In the genomic region with DNA sequence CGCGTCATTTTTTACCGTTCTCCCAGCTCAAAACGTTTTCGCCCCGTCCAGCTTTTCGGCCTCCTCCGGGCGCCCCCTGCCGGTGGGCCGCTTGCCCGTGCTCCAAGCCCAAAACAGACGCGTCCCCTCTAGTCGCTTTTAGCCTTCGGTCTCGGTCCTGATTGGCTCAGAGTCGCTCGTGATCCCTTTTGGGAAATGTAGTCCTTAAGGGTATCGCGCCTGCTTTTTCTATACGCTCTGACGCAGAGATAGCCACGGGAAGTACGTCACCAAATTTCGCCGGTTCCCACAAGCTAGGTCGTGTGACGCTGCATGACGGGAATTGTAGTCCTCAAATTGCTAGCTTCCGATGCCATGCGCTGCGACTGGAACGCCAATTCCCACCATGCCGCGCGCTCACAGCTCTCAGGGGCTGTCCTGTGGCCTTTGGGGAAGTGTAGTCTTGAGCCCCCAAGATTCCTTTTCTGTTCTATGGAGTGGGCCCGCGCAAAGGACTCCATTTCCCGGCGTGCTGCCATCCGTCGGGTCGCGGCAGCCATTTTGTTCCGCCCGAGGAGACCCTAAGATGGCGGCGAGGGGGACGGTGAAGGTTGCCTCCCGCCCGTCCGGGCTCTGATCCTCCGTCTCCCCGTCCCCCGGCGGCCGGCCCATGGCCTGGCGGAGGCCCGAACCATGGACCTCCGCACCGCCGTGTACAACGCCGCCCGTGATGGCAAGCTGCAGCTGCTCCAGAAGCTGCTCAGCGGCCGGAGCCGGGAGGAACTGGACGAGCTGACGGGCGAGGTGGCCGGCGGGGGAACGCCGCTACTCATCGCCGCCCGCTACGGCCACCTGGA, we compare ENCODE assay signal across 8 cellular contexts. TPM values are rescaled to one million over a fixed set of nuclear protein-coding genes. Genes with fewer than 3 reads are reported as not detected.
A peak's percentile ranks its signal among the peaks of the same experiment; 100 is the strongest.
DNase-seq lines count a peak whose midpoint lies in the region; ATAC-seq and TF ChIP-seq lines count a peak whose summit lies in the region.

A gene with protein sequence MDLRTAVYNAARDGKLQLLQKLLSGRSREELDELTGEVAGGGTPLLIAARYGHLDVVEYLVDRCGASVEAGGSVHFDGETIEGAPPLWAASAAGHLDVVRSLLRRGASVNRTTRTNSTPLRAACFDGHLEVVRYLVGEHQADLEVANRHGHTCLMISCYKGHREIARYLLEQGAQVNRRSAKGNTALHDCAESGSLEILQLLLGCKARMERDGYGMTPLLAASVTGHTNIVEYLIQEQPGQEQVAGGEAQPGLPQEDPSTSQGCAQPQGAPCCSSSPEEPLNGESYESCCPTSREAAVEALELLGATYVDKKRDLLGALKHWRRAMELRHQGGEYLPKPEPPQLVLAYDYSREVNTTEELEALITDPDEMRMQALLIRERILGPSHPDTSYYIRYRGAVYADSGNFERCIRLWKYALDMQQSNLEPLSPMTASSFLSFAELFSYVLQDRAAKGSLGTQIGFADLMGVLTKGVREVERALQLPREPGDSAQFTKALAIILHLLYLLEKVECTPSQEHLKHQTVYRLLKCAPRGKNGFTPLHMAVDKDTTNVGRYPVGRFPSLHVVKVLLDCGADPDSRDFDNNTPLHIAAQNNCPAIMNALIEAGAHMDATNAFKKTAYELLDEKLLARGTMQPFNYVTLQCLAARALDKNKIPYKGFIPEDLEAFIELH (plus strand): TSS at position 552 of the 836 bp plus-strand sequence. CDS start 121 bp downstream, at position 673.

- no peaks in the 10 kb centered on the region for H3K36me3 ChIP-seq in colonic mucosa

- peaks cover 14% of the 10 kb centered on the region for H3K4me1 Mint-ChIP-seq in activated CD4-positive, alpha-beta T cell treated with anti-CD3 and anti-CD28 coated beads, Interleukin-2, amount 10 ng/mL, durations not matched to agents 24 days and 14 days

- peak within 1 kb of the TSS; percentile 91 for H3K27ac Mint-ChIP-seq in activated CD4-positive, alpha-beta T cell treated with anti-CD3 and anti-CD28 coated beads, Interleukin-2, amount 10 ng/mL, durations not matched to agents 24 days and 14 days

- peak within 1 kb of the TSS; percentile 70 to 83 for H3K9ac ChIP-seq in colonic mucosa (ENCODE audit: low read depth in 2 of 2, low read length in 2 of 2)

- H3K27ac ChIP-seq in C4-2B (peak within 1 kb of the TSS; percentile 96), colonic mucosa (peak within 1 kb of the TSS; percentile 86), layer of hippocampus (ENCODE audit: low read depth, low read length) (peak within 1 kb of the TSS; percentile 86)

- peaks cover 32% of the 10 kb centered on the region for H3K36me3 Mint-ChIP-seq in activated CD4-positive, alpha-beta T cell treated with anti-CD3 and anti-CD28 coated beads, Interleukin-2, amount 10 ng/mL, durations not matched to agents 24 days and 14 days (ENCODE audit: low read depth)

- peaks cover 10% of the 10 kb centered on the region for H3K4me1 ChIP-seq in colonic mucosa

- peak within 1 kb of the TSS; percentile 89 for H3K4me3 Mint-ChIP-seq in activated CD4-positive, alpha-beta T cell treated with anti-CD3 and anti-CD28 coated beads, Interleukin-2, amount 10 ng/mL, durations not matched to agents 24 days and 14 days

- DNase-seq in NCI-H526 treated with DMSO at 0.1 percent for 48 hours (lab: John Stamatoyannopoulos, UW) (peak; percentile 97), colonic mucosa (peak; percentile 99)
- DNase-seq in activated CD4-positive, alpha-beta T cell treated with anti-CD3 and anti-CD28 coated beads, Interleukin-2, amount 10 ng/mL, durations not matched to agents 24 days and 14 days = peak; percentile 99
- DNase-seq in stimulated activated CD4-positive, alpha-beta T cell treated with anti-CD3 and anti-CD28 coated beads, Interleukin-1b, Interleukin-23, amount 100 ng/mL, for 4 hours (ENCODE audit: low read depth in 2 of 2) = peak; percentile 96 to 97

- H3K9me3 ChIP-seq in colonic mucosa = no peaks in the 10 kb centered on the region

- no peaks in the 10 kb centered on the region for H3K9me3 Mint-ChIP-seq in activated CD4-positive, alpha-beta T cell treated with anti-CD3 and anti-CD28 coated beads, Interleukin-2, amount 10 ng/mL, durations not matched to agents 24 days and 14 days

- TF ChIP-seq CTCF in C4-2B (conservative IDR thresholded peaks at IDR 0.05) (peak; percentile 100), colonic mucosa (IDR thresholded peaks at IDR 0.05) (peak; percentile 99)

- H3K27me3 ChIP-seq in colonic mucosa (no peaks in the 10 kb centered on the region), layer of hippocampus (ENCODE audit: control insufficient read depth, insufficient read depth, low read length) (no peaks in the 10 kb centered on the region)

- peak within 1 kb of the TSS; percentile 97 for H3K4me3 ChIP-seq in colonic mucosa

- peak; percentile 94 for ATAC-seq in GM19328 (IDR thresholded peaks at IDR 0.05; ENCODE audit: unreplicated experiment)
- ATAC-seq in HG03520 (IDR thresholded peaks at IDR 0.05; ENCODE audit: unreplicated experiment) = peak; percentile 92

- no peaks in the 10 kb centered on the region for H3K27me3 Mint-ChIP-seq in activated CD4-positive, alpha-beta T cell treated with anti-CD3 and anti-CD28 coated beads, Interleukin-2, amount 10 ng/mL, durations not matched to agents 24 days and 14 days

- intact Hi-C loops in activated CD4-positive, alpha-beta T cell treated with anti-CD3 and anti-CD28 coated beads, Interleukin-2, amount 10 ng/mL, durations not matched to agents 24 days and 14 days (cut with micrococcal nuclease) = loop anchor here (1.0 to 2.0 kb wide), 5 partner anchors 59 to 999 kb away; partner anchors contain the start of genes DUS3L, SAFB and SAFB2
- intact Hi-C loops in colonic mucosa (cut with DNase I) = loop anchor here (2.0 kb wide), 1 partner anchor 59 kb away; no protein-coding TSS in a partner anchor

RNA-seq across cellular contexts. Expression of the gene that starts here (rescaled TPM):
- total RNA-seq in activated CD4-positive, alpha-beta T cell treated with anti-CD3 and anti-CD28 coated beads, Interleukin-2, amount 10 ng/mL, durations not matched to agents 24 days and 14 days = 22.9 and 23.3 TPM in 2 replicates
- total RNA-seq in colonic mucosa = 10 to 100 TPM; 10.4 to 13.3 TPM

Comparison
In these comparisons a context has a peak if more than half of its experiments do, and no peak if none do; other contexts are left out.
1. Peak in every context shown above with its lines: DNase-seq, ATAC-seq, H3K4me3 ChIP-seq and H3K27ac ChIP-seq.